Comparison of ENCODE assay signal across 1 cellular context in the genomic region with DNA sequence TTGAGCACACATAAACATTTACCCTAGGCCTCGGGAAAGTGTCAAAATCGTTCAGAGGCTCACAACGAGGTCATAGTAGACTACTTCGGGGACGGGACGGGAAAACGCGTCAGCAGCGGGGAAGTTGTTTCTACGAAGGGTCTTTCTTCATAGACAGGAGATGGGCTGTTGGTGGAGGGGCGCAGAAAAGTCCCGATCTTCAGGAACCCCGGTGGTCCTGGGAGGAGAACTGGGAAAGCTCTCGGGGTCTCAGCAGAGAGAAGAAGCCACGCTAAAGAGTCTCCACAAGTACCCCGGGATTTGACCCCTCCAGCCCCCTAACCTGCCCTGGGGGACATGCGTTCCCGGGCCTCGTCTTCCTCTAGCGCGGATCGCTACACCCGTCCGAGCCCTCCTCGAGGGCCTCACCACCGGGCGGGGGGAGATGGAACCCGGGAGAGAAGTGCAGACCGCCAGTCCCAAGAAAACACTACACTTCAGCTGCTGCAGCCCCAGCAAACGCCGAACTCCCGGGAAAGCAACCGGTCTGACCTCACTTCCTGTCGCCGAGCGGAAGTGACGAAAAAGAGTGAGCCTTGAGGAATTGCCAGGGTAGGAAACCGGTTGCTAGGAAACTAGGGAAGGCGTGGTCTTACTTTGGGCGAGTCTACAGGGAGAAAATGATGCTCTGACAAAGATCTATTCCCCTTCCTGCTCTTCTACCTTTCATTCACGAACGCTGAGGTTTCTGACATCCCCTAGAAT.
TF ChIP-seq lines count a peak whose summit lies in the region.

A gene (minus strand): TSS at position 534 of the 744 bp plus-strand sequence. CDS start 1,611 bp downstream, outside the sequence.

TF ChIP-seq in HepG2, 621 proteins besides CTCF, POLR2A, EP300 and RAD21 (continued from another document and continues in another):
- TF ChIP-seq, protein P1, sequence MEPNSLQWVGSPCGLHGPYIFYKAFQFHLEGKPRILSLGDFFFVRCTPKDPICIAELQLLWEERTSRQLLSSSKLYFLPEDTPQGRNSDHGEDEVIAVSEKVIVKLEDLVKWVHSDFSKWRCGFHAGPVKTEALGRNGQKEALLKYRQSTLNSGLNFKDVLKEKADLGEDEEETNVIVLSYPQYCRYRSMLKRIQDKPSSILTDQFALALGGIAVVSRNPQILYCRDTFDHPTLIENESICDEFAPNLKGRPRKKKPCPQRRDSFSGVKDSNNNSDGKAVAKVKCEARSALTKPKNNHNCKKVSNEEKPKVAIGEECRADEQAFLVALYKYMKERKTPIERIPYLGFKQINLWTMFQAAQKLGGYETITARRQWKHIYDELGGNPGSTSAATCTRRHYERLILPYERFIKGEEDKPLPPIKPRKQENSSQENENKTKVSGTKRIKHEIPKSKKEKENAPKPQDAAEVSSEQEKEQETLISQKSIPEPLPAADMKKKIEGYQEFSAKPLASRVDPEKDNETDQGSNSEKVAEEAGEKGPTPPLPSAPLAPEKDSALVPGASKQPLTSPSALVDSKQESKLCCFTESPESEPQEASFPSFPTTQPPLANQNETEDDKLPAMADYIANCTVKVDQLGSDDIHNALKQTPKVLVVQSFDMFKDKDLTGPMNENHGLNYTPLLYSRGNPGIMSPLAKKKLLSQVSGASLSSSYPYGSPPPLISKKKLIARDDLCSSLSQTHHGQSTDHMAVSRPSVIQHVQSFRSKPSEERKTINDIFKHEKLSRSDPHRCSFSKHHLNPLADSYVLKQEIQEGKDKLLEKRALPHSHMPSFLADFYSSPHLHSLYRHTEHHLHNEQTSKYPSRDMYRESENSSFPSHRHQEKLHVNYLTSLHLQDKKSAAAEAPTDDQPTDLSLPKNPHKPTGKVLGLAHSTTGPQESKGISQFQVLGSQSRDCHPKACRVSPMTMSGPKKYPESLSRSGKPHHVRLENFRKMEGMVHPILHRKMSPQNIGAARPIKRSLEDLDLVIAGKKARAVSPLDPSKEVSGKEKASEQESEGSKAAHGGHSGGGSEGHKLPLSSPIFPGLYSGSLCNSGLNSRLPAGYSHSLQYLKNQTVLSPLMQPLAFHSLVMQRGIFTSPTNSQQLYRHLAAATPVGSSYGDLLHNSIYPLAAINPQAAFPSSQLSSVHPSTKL (CRISPR knock-in tag; IDR thresholded peaks at IDR 0.05): peak; percentile 35; the same call in 1 of the 2 replicates
- TF ChIP-seq, protein P2, sequence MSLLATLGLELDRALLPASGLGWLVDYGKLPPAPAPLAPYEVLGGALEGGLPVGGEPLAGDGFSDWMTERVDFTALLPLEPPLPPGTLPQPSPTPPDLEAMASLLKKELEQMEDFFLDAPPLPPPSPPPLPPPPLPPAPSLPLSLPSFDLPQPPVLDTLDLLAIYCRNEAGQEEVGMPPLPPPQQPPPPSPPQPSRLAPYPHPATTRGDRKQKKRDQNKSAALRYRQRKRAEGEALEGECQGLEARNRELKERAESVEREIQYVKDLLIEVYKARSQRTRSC (CRISPR knock-in tag; IDR thresholded peaks at IDR 0.05; ENCODE audit: low read depth): no peak
- no peak for TF ChIP-seq ZNF652 (CRISPR knock-in tag; IDR thresholded peaks at IDR 0.05; ENCODE audit: borderline replicate concordance, low read depth)
- TF ChIP-seq MIXL1 (CRISPR knock-in tag; IDR thresholded peaks at IDR 0.05): peak; percentile 63; the same call in 1 of the 2 replicates
- no peak for TF ChIP-seq LCORL (IDR thresholded peaks at IDR 0.05)
- no peak for TF ChIP-seq LCORL (CRISPR knock-in tag; IDR thresholded peaks at IDR 0.05)
- 0 out of 2 replicates have a peak, but pooled peaks have one; percentile 22 for TF ChIP-seq MED13 (CRISPR knock-in tag; IDR thresholded peaks at IDR 0.05)
- TF ChIP-seq TEAD3 (CRISPR knock-in tag; optimal IDR thresholded peaks at IDR 0.05; ENCODE audit: borderline replicate concordance): peak; percentile 24
- TF ChIP-seq IKZF4 (CRISPR knock-in tag; IDR thresholded peaks at IDR 0.05; ENCODE audit: borderline replicate concordance, low read depth, not compliant biosample characterization): no peak
- TF ChIP-seq, protein P3, sequence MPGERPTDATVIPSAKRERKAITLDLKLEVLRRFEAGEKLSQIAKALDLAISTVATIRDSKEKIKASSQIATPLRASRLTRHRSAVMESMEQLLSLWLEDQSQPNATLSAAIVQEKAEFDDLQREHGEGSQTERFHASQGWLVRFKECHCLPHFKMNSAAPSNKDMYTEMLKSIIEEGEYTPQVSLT (CRISPR knock-in tag; IDR thresholded peaks at IDR 0.05; ENCODE audit: borderline replicate concordance, low read depth): no peak
- 0 out of 2 replicates have a peak, but pooled peaks have one; percentile 34 for TF ChIP-seq ZNF501 (CRISPR knock-in tag; IDR thresholded peaks at IDR 0.05)
- no peak for TF ChIP-seq HOXD1 (CRISPR knock-in tag; IDR thresholded peaks at IDR 0.05)
- TF ChIP-seq HOXA3 (CRISPR knock-in tag; IDR thresholded peaks at IDR 0.05): peak; percentile 97
- peak; percentile 71; the same call in 1 of the 2 replicates for TF ChIP-seq SIN3A (IDR thresholded peaks at IDR 0.05; ENCODE audit: borderline replicate concordance, low read depth, low read length)
- TF ChIP-seq, protein P4, sequence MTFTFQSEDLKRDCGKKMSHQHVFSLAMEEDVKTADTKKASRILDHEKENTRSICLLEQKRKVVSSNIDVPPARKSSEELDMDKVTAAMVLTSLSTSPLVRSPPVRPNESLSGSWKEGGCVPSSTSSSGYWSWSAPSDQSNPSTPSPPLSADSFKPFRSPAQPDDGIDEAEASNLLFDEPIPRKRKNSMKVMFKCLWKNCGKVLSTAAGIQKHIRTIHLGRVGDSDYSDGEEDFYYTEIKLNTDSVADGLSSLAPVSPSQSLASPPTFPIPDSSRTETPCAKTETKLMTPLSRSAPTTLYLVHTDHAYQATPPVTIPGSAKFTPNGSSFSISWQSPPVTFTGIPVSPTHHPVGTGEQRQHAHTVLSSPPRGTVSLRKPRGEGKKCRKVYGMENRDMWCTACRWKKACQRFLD (CRISPR knock-in tag; IDR thresholded peaks at IDR 0.05; ENCODE audit: borderline replicate concordance): no peak
- TF ChIP-seq KDM4B (CRISPR knock-in tag; IDR thresholded peaks at IDR 0.05): no peak
- TF ChIP-seq, protein P5, sequence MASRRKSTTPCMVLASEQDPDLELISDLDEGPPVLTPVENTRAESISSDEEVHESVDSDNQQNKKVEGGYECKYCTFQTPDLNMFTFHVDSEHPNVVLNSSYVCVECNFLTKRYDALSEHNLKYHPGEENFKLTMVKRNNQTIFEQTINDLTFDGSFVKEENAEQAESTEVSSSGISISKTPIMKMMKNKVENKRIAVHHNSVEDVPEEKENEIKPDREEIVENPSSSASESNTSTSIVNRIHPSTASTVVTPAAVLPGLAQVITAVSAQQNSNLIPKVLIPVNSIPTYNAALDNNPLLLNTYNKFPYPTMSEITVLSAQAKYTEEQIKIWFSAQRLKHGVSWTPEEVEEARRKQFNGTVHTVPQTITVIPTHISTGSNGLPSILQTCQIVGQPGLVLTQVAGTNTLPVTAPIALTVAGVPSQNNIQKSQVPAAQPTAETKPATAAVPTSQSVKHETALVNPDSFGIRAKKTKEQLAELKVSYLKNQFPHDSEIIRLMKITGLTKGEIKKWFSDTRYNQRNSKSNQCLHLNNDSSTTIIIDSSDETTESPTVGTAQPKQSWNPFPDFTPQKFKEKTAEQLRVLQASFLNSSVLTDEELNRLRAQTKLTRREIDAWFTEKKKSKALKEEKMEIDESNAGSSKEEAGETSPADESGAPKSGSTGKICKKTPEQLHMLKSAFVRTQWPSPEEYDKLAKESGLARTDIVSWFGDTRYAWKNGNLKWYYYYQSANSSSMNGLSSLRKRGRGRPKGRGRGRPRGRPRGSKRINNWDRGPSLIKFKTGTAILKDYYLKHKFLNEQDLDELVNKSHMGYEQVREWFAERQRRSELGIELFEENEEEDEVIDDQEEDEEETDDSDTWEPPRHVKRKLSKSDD (CRISPR knock-in tag; IDR thresholded peaks at IDR 0.05; ENCODE audit: low read depth): no peak
- TF ChIP-seq ZBTB42 (CRISPR knock-in tag; IDR thresholded peaks at IDR 0.05): no peak
- no peak for TF ChIP-seq ZKSCAN8 (CRISPR knock-in tag; IDR thresholded peaks at IDR 0.05; ENCODE audit: borderline replicate concordance)
- no peak for TF ChIP-seq MBD4 (IDR thresholded peaks at IDR 0.05; ENCODE audit: borderline replicate concordance, low read length)
- TF ChIP-seq, protein P6, sequence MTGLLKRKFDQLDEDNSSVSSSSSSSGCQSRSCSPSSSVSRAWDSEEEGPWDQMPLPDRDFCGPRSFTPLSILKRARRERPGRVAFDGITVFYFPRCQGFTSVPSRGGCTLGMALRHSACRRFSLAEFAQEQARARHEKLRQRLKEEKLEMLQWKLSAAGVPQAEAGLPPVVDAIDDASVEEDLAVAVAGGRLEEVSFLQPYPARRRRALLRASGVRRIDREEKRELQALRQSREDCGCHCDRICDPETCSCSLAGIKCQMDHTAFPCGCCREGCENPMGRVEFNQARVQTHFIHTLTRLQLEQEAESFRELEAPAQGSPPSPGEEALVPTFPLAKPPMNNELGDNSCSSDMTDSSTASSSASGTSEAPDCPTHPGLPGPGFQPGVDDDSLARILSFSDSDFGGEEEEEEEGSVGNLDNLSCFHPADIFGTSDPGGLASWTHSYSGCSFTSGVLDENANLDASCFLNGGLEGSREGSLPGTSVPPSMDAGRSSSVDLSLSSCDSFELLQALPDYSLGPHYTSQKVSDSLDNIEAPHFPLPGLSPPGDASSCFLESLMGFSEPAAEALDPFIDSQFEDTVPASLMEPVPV (CRISPR knock-in tag; IDR thresholded peaks at IDR 0.05): no peak
- TF ChIP-seq ZSCAN20 (CRISPR knock-in tag; IDR thresholded peaks at IDR 0.05; ENCODE audit: borderline replicate concordance): no peak
- TF ChIP-seq, protein P7, sequence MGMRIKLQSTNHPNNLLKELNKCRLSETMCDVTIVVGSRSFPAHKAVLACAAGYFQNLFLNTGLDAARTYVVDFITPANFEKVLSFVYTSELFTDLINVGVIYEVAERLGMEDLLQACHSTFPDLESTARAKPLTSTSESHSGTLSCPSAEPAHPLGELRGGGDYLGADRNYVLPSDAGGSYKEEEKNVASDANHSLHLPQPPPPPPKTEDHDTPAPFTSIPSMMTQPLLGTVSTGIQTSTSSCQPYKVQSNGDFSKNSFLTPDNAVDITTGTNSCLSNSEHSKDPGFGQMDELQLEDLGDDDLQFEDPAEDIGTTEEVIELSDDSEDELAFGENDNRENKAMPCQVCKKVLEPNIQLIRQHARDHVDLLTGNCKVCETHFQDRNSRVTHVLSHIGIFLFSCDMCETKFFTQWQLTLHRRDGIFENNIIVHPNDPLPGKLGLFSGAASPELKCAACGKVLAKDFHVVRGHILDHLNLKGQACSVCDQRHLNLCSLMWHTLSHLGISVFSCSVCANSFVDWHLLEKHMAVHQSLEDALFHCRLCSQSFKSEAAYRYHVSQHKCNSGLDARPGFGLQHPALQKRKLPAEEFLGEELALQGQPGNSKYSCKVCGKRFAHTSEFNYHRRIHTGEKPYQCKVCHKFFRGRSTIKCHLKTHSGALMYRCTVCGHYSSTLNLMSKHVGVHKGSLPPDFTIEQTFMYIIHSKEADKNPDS (CRISPR knock-in tag; IDR thresholded peaks at IDR 0.05): no peak
- TF ChIP-seq FOSL2 (CRISPR knock-in tag; IDR thresholded peaks at IDR 0.05): peak; percentile 48
- TF ChIP-seq, protein P8, sequence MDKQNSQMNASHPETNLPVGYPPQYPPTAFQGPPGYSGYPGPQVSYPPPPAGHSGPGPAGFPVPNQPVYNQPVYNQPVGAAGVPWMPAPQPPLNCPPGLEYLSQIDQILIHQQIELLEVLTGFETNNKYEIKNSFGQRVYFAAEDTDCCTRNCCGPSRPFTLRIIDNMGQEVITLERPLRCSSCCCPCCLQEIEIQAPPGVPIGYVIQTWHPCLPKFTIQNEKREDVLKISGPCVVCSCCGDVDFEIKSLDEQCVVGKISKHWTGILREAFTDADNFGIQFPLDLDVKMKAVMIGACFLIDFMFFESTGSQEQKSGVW (CRISPR knock-in tag; IDR thresholded peaks at IDR 0.05; ENCODE audit: borderline replicate concordance): no peak
- TF ChIP-seq, protein P9, sequence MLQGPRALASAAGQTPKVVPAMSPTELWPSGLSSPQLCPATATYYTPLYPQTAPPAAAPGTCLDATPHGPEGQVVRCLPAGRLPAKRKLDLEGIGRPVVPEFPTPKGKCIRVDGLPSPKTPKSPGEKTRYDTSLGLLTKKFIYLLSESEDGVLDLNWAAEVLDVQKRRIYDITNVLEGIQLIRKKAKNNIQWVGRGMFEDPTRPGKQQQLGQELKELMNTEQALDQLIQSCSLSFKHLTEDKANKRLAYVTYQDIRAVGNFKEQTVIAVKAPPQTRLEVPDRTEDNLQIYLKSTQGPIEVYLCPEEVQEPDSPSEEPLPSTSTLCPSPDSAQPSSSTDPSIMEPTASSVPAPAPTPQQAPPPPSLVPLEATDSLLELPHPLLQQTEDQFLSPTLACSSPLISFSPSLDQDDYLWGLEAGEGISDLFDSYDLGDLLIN (CRISPR knock-in tag; IDR thresholded peaks at IDR 0.05; ENCODE audit: borderline replicate concordance): no peak
- TF ChIP-seq FOXK1 (CRISPR knock-in tag; IDR thresholded peaks at IDR 0.05; ENCODE audit: borderline replicate concordance, low read depth): peak; percentile 47; the same call in 1 of the 2 replicates
- TF ChIP-seq, protein P10, sequence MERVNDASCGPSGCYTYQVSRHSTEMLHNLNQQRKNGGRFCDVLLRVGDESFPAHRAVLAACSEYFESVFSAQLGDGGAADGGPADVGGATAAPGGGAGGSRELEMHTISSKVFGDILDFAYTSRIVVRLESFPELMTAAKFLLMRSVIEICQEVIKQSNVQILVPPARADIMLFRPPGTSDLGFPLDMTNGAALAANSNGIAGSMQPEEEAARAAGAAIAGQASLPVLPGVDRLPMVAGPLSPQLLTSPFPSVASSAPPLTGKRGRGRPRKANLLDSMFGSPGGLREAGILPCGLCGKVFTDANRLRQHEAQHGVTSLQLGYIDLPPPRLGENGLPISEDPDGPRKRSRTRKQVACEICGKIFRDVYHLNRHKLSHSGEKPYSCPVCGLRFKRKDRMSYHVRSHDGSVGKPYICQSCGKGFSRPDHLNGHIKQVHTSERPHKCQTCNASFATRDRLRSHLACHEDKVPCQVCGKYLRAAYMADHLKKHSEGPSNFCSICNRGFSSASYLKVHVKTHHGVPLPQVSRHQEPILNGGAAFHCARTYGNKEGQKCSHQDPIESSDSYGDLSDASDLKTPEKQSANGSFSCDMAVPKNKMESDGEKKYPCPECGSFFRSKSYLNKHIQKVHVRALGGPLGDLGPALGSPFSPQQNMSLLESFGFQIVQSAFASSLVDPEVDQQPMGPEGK (CRISPR knock-in tag; IDR thresholded peaks at IDR 0.05): peak; percentile 46
- TF ChIP-seq SALL1 (CRISPR knock-in tag; IDR thresholded peaks at IDR 0.05): peak; percentile 41; the same call in 1 of the 2 replicates
- no peak for TF ChIP-seq SMAD3 (CRISPR knock-in tag; IDR thresholded peaks at IDR 0.05)
- no peak for TF ChIP-seq SMC3 (IDR thresholded peaks at IDR 0.05; ENCODE audit: low read length)
- TF ChIP-seq NR2F2 (IDR thresholded peaks at IDR 0.05; ENCODE audit: borderline replicate concordance, low read depth): no peak
- TF ChIP-seq SRSF1 (optimal IDR thresholded peaks at IDR 0.05; ENCODE audit: low read depth, low read length): peak; percentile 52
- TF ChIP-seq NFE2 (CRISPR knock-in tag; IDR thresholded peaks at IDR 0.05): no peak
- no peak for TF ChIP-seq SCMH1 (CRISPR knock-in tag; IDR thresholded peaks at IDR 0.05; ENCODE audit: borderline replicate concordance)
- no peak for TF ChIP-seq PAWR (CRISPR knock-in tag; IDR thresholded peaks at IDR 0.05; ENCODE audit: borderline replicate concordance)
- TF ChIP-seq ZSCAN31 (CRISPR knock-in tag; IDR thresholded peaks at IDR 0.05; ENCODE audit: low read depth): no peak
